In the genomic region with DNA sequence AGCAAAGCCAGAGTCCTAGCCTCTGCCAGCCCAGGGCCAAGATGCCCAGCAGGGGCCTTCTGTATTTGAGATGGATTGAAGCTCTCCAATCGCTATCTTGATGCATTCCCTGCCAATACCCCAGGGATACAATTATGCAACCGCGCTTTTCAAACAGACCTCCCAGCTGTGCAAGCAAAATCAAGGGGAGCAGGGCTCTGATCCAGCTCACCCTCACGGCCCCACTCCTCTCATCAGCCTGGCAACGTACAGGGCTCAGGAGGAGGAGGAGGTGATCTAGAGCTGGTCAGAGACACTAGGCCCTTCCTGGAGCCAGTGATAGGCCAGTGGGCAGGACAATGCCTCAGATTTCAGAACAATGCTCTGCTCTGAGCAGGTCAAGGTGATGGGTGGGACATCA, we compare ENCODE assay signal across 21 cellular contexts.
"Had no signal": no experiment of that assay in that cellular context is flagged by ENCODE, and none has a peak within 500 bp of the region (broad histone marks: within the 10 kb centered on the region; RNA-seq: fewer than 3 reads in every experiment).

No MANE protein-coding gene starts in this region.

- H3K27me3 ChIP-seq: colonic mucosa, dorsolateral prefrontal cortex, hepatocyte, right lobe of liver had no signal

- H3K9me3 Mint-ChIP-seq: activated naive CD4-positive, alpha-beta T cell treated with anti-CD3 and anti-CD28 coated beads for 36 hours; activated naive CD8-positive, alpha-beta T cell treated with anti-CD3 and anti-CD28 coated beads, Interleukin-2, amount 10 ng/mL, durations not matched to agents 7 days and 5 days; effector memory CD8-positive, alpha-beta T cell; nephron progenitor cell; stimulated activated naive CD8-positive, alpha-beta T cell treated with anti-CD3 and anti-CD28 coated beads, Interleukin-15, Interleukin-2, amounts not matched to agents 100 ng/mL and 50 ng/mL, for 24 hours had no signal

- H3K27ac ChIP-seq: colonic mucosa, dorsolateral prefrontal cortex, hepatocyte, right lobe of liver, skin epidermis, tibial artery had no signal

- H3K27ac Mint-ChIP-seq: activated naive CD4-positive, alpha-beta T cell treated with anti-CD3 and anti-CD28 coated beads for 36 hours; stimulated activated naive CD8-positive, alpha-beta T cell treated with anti-CD3 and anti-CD28 coated beads, Interleukin-15, Interleukin-2, amounts not matched to agents 100 ng/mL and 50 ng/mL, for 24 hours had no signal

- H3K36me3 ChIP-seq: colonic mucosa, right lobe of liver, tibial artery had no signal

- H3K4me1 ChIP-seq: colonic mucosa, right lobe of liver, tibial artery had no signal

- H3K36me3 Mint-ChIP-seq: activated naive CD8-positive, alpha-beta T cell treated with anti-CD3 and anti-CD28 coated beads, Interleukin-2, amount 10 ng/mL, durations not matched to agents 7 days and 5 days had no signal

- H3K4me3 ChIP-seq: colonic mucosa, dorsolateral prefrontal cortex, hepatocyte, mucosa of descending colon, right lobe of liver, skin epidermis, tibial artery had no signal

- H3K27me3 Mint-ChIP-seq: activated naive CD8-positive, alpha-beta T cell treated with anti-CD3 and anti-CD28 coated beads, Interleukin-2, amount 10 ng/mL, durations not matched to agents 7 days and 5 days; effector memory CD8-positive, alpha-beta T cell; stimulated activated naive CD8-positive, alpha-beta T cell treated with anti-CD3 and anti-CD28 coated beads, Interleukin-15, Interleukin-2, amounts not matched to agents 100 ng/mL and 50 ng/mL, for 24 hours had no signal

- H3K4me3 Mint-ChIP-seq: activated naive CD4-positive, alpha-beta T cell treated with anti-CD3 and anti-CD28 coated beads for 36 hours; activated naive CD8-positive, alpha-beta T cell treated with anti-CD3 and anti-CD28 coated beads, Interleukin-2, amount 10 ng/mL, durations not matched to agents 7 days and 5 days; effector memory CD8-positive, alpha-beta T cell; nephron progenitor cell; stimulated activated naive CD8-positive, alpha-beta T cell treated with anti-CD3 and anti-CD28 coated beads, Interleukin-15, Interleukin-2, amounts not matched to agents 100 ng/mL and 50 ng/mL, for 24 hours had no signal

- DNase-seq: activated CD4-positive, alpha-beta T cell treated with anti-CD3 and anti-CD28 coated beads, Interleukin-2, amount 50 U/mL, for 4 hours; activated naive CD4-positive, alpha-beta T cell treated with anti-CD3 and anti-CD28 coated beads for 36 hours; activated naive CD8-positive, alpha-beta T cell treated with anti-CD3 and anti-CD28 coated beads, Interleukin-2, amount 10 ng/mL, durations not matched to agents 7 days and 5 days; activated T-cell treated with anti-CD3 and anti-CD28 coated beads, Interleukin-2, amount 50 U/mL, for 48 hours; amniotic stem cell; colonic mucosa; effector memory CD8-positive, alpha-beta T cell; glutamatergic neuron; mesenchymal stem cell; mucosa of descending colon; nephron progenitor cell; nucleus accumbens; right lobe of liver; stimulated activated CD4-positive, alpha-beta T cell treated with anti-CD3 and anti-CD28 coated beads, Interleukin-1b, Interleukin-23, amount 100 ng/mL, for 48 hours; T-helper 9 cell; tibial artery had no signal

- ATAC-seq: effector memory CD8-positive, alpha-beta T cell; esophagus mucosa; mucosa of descending colon had no signal

- H3K9me3 ChIP-seq: colonic mucosa, mucosa of descending colon, right lobe of liver, tibial artery had no signal
